In the genomic region with DNA sequence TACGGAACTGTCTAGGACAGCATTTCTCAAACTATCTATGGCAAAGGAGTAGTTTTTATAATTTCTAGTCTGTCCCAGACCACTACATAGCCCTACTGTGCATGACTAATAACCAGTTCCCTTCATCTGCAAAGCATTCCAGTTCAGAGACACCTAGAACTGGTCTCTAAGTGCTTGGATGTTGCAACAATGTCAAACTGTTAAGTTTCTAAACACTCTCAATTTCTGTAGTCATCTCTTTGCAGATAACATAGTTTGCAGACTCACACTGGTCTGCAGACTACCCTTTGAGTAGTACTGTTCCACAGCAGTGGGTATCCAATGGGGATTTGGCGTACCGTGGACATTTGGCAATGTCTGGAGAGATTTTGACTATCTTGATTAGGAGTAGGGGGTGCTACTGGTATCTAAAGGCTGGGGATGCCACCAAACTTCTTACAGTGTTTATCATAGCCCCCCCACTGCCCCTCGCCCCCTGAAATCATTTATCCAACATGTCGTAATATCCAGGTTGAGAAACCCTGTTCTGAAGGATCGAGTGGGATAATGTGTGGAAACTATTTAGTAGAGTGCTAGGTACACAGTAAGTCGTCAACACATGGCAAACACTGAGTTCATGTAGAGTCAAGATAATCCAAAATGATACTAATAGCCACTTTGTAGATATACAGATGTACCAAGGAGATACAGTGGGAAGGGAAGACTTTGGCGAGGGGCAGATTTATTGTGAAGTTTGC, we compare ENCODE assay signal across 12 cellular contexts. TPM values are rescaled to one million over a fixed set of nuclear protein-coding genes. Genes with fewer than 3 reads are reported as not detected.
DNase-seq lines count a peak whose midpoint lies in the region; ATAC-seq and TF ChIP-seq lines count a peak whose summit lies in the region.
"Had no signal": no experiment of that assay in that cellular context is flagged by ENCODE, and none has a peak within 500 bp of the region (broad histone marks: within the 10 kb centered on the region; RNA-seq: fewer than 3 reads in every experiment).

No MANE protein-coding gene starts in this region.

- H3K4me3 ChIP-seq in OCI-LY7 (ENCODE audit: low read depth, low read length, poor library complexity, severe bottlenecking) (peak overlapping the region; percentile 90), endodermal cell (ENCODE audit: low read length) (peak overlapping the region; percentile 93)
- H3K4me3 ChIP-seq: colonic mucosa had no signal

- intact Hi-C loops in activated CD4-positive, alpha-beta T cell treated with anti-CD3 and anti-CD28 coated beads for 36 hours (cut with DNase I, micrococcal nuclease): no loop called here
- intact Hi-C loops in OCI-LY7 (cut with micrococcal nuclease; ENCODE audit: unreplicated experiment): loop anchor here (5.0 kb wide), 1 partner anchor 201 kb away; no protein-coding TSS in a partner anchor

- H3K36me3 Mint-ChIP-seq in activated CD4-positive, alpha-beta T cell treated with anti-CD3 and anti-CD28 coated beads for 36 hours (ENCODE audit: low read depth): peaks cover 9% of the 10 kb centered on the region
- peaks cover 18% of the 10 kb centered on the region for H3K36me3 Mint-ChIP-seq in endodermal cell (ENCODE audit: low read depth)
- H3K36me3 Mint-ChIP-seq in osteocyte (ENCODE audit: unreplicated experiment): peaks cover 9% of the 10 kb centered on the region

- H3K9ac ChIP-seq in endodermal cell (ENCODE audit: extremely low read depth, low read length, poor library complexity, severe bottlenecking): no peak overlapping the region

- no peak for DNase-seq in activated CD4-positive, alpha-beta T cell treated with anti-CD3 and anti-CD28 coated beads for 36 hours
- DNase-seq in activated CD4-positive, alpha-beta T cell treated with anti-CD3 and anti-CD28 coated beads, Interleukin-2, amount 50 U/mL, for 48 hours: no peak
- no peak for DNase-seq in OCI-LY7 (ENCODE audit: low spot score)
- DNase-seq in endodermal cell: no peak
- DNase-seq in osteocyte (ENCODE audit: extremely low spot score, unreplicated experiment): no peak
- DNase-seq in NCI-H2029 (lab: John Stamatoyannopoulos, UW): no peak
- DNase-seq: colonic mucosa, NCI-H1092 treated with DMSO at 0.1 percent for 48 hours, pancreas had no signal

- no peaks in the 10 kb centered on the region for H3K9me2 ChIP-seq in OCI-LY7 (ENCODE audit: insufficient read depth, low read length)

- H3K27me3 ChIP-seq in endodermal cell (ENCODE audit: control insufficient read depth, insufficient read depth, low read length, poor library complexity, severe bottlenecking): no peaks in the 10 kb centered on the region
- H3K27me3 ChIP-seq: colonic mucosa, pancreas, vagina had no signal

- no peaks in the 10 kb centered on the region for H3K27me3 Mint-ChIP-seq in activated CD4-positive, alpha-beta T cell treated with anti-CD3 and anti-CD28 coated beads for 36 hours
- H3K27me3 Mint-ChIP-seq in endodermal cell (ENCODE audit: insufficient read depth) (no peaks in the 10 kb centered on the region), osteocyte (ENCODE audit: unreplicated experiment) (no peaks in the 10 kb centered on the region)

- H3K27ac ChIP-seq in OCI-LY7 (ENCODE audit: low read depth, low read length, poor library complexity, severe bottlenecking) (no peak overlapping the region), endodermal cell (ENCODE audit: low read depth, low read length) (no peak overlapping the region)
- H3K27ac ChIP-seq: colonic mucosa, pancreas, vagina had no signal

- H3K36me3 ChIP-seq in OCI-LY7 (ENCODE audit: insufficient read depth, low read length) (peaks cover 16% of the 10 kb centered on the region), endodermal cell (ENCODE audit: control insufficient read depth, insufficient read depth, low read length) (peaks cover 16% of the 10 kb centered on the region)
- H3K36me3 ChIP-seq: colonic mucosa, pancreas had no signal

- no peak overlapping the region for H2AFZ ChIP-seq in OCI-LY7 (ENCODE audit: low read length)

- peak overlapping the region; percentile 92 for H3K4me2 ChIP-seq in OCI-LY7 (ENCODE audit: low read length)

- CTCF ChIA-PET in activated CD4-positive, alpha-beta T cell treated with anti-CD3 and anti-CD28 coated beads for 36 hours (lab: Charles Lee): interaction anchor here (0.7 to 1.5 kb wide), 3 partner anchors 10 to 35 kb away, joined by 3 to 4 read pairs (median 3); no protein-coding TSS in a partner anchor
- CTCF ChIA-PET in OCI-LY7 (lab: Charles Lee; ENCODE audit: unreplicated experiment): interaction anchor here (0.6 kb wide), 1 partner anchor 447 kb away, joined by 6 read pairs; no protein-coding TSS in a partner anchor

- POLR2A ChIA-PET in activated CD4-positive, alpha-beta T cell treated with anti-CD3 and anti-CD28 coated beads for 36 hours (lab: Charles Lee): no interaction called here
- POLR2A ChIA-PET in OCI-LY7 (lab: Charles Lee): interaction anchor here (1.0 kb wide), 1 partner anchor 174 kb away, joined by 4 read pairs; no protein-coding TSS in a partner anchor

- no peaks in the 10 kb centered on the region for H4K20me1 ChIP-seq in OCI-LY7 (ENCODE audit: insufficient read depth, low read length)

- 93 to 97% methylated on average over 5 to 8 of the region's 8 CpGs for WGBS in endodermal cell (ENCODE audit: insufficient coverage in 1 of 2, insufficient read length in 1 of 2), 2 experiments

- TF ChIP-seq CTCF in OCI-LY7 (conservative IDR thresholded peaks at IDR 0.05; ENCODE audit: low read length) (no peak), endodermal cell (conservative IDR thresholded peaks at IDR 0.05) (no peak), osteocyte (IDR thresholded peaks at IDR 0.05) (no peak)

- BruUV-seq in OCI-LY7 (replicated peaks; lab: Mats Ljungman, UMichigan): TSS peak; percentile 15

- ATAC-seq in activated CD4-positive, alpha-beta T cell treated with anti-CD3 and anti-CD28 coated beads for 36 hours: no peak
- no peak for ATAC-seq in HG03439 (IDR thresholded peaks at IDR 0.05; ENCODE audit: unreplicated experiment)
- no peak for ATAC-seq in HG03457 (IDR thresholded peaks at IDR 0.05; ENCODE audit: unreplicated experiment)
- ATAC-seq: pancreas had no signal

- H3K27ac Mint-ChIP-seq in activated CD4-positive, alpha-beta T cell treated with anti-CD3 and anti-CD28 coated beads for 36 hours: peak overlapping the region; percentile 29
- no peak overlapping the region for H3K27ac Mint-ChIP-seq in endodermal cell
- no peak overlapping the region for H3K27ac Mint-ChIP-seq in osteocyte (ENCODE audit: unreplicated experiment)

- H3K9me3 Mint-ChIP-seq in activated CD4-positive, alpha-beta T cell treated with anti-CD3 and anti-CD28 coated beads for 36 hours (ENCODE audit: low read depth): no peaks in the 10 kb centered on the region
- H3K9me3 Mint-ChIP-seq in endodermal cell: no peaks in the 10 kb centered on the region
- H3K9me3 Mint-ChIP-seq in osteocyte (ENCODE audit: unreplicated experiment): no peaks in the 10 kb centered on the region

- H3K4me1 Mint-ChIP-seq in activated CD4-positive, alpha-beta T cell treated with anti-CD3 and anti-CD28 coated beads for 36 hours: peaks cover 38% of the 10 kb centered on the region
- H3K4me1 Mint-ChIP-seq in endodermal cell (peaks cover 19% of the 10 kb centered on the region), osteocyte (ENCODE audit: unreplicated experiment) (peaks cover 25% of the 10 kb centered on the region)

- H3K79me2 ChIP-seq in OCI-LY7 (ENCODE audit: insufficient read depth, low read depth, low read length): peaks cover 31% of the 10 kb centered on the region; the same call in 1 of the 2 replicates

- H3K4me3 Mint-ChIP-seq in activated CD4-positive, alpha-beta T cell treated with anti-CD3 and anti-CD28 coated beads for 36 hours: peak overlapping the region; percentile 78
- H3K4me3 Mint-ChIP-seq in endodermal cell (peak overlapping the region; percentile 79), osteocyte (ENCODE audit: unreplicated experiment) (peak overlapping the region; percentile 83)

- H3K4me1 ChIP-seq in OCI-LY7 (ENCODE audit: insufficient read depth, low read length, poor library complexity, severe bottlenecking) (peaks cover 59% of the 10 kb centered on the region), endodermal cell (ENCODE audit: control insufficient read depth, insufficient read depth, low read length) (no peaks in the 10 kb centered on the region)
- H3K4me1 ChIP-seq: colonic mucosa had no signal

- H3K9me3 ChIP-seq in OCI-LY7 (ENCODE audit: low read length): no peaks in the 10 kb centered on the region
- no peaks in the 10 kb centered on the region for H3K9me3 ChIP-seq in endodermal cell (ENCODE audit: control insufficient read depth, low read length)
- H3K9me3 ChIP-seq: colonic mucosa, pancreas, vagina had no signal

RNA-seq across cellular contexts. Expression of a gene that starts 1.7 kb away (rescaled TPM):
- 10 to 100 TPM; 10.2 to 10.5 TPM for total RNA-seq in activated CD4-positive, alpha-beta T cell treated with anti-CD3 and anti-CD28 coated beads for 36 hours
- 17.0 and 24.4 TPM in 2 replicates for total RNA-seq in OCI-LY7 (2014; rRNA removed; shearing (Covaris generic))
- total RNA-seq in OCI-LY7 (2022): 24.1 and 36.6 TPM in 2 replicates
- 10 to 100 TPM; 19.6 to 23.5 TPM for total RNA-seq in endodermal cell
- 26.7 TPM for polyA plus RNA-seq in endodermal cell (2013, experiment 1 of 2)
- polyA plus RNA-seq in endodermal cell (2013, experiment 2 of 2): 26.4 TPM
- total RNA-seq in osteocyte: 13.7 and 14.5 TPM in 2 replicates

RNA-seq across cellular contexts. Expression of a gene that starts 47.4 kb away (rescaled TPM):
- 10 to 100 TPM; 38.2 to 39.8 TPM for total RNA-seq in activated CD4-positive, alpha-beta T cell treated with anti-CD3 and anti-CD28 coated beads for 36 hours
- total RNA-seq in OCI-LY7 (2014; rRNA removed; shearing (Covaris generic)): 135 and 140 TPM in 2 replicates
- total RNA-seq in OCI-LY7 (2022) (208 and 216 TPM in 2 replicates), endodermal cell (10 to 100 TPM; 33.2 to 44.6 TPM), osteocyte (42.3 and 43.5 TPM in 2 replicates)
- polyA plus RNA-seq in endodermal cell (2013, experiment 1 of 2): 24.0 TPM
- 23.1 TPM for polyA plus RNA-seq in endodermal cell (2013, experiment 2 of 2)

RNA-seq across cellular contexts. Expression of a gene that starts 50.5 kb away (rescaled TPM):
- 10 to 100 TPM; 50.2 to 58.2 TPM for total RNA-seq in activated CD4-positive, alpha-beta T cell treated with anti-CD3 and anti-CD28 coated beads for 36 hours
- 57.1 and 60.6 TPM in 2 replicates for total RNA-seq in OCI-LY7 (2014; rRNA removed; shearing (Covaris generic))
- 123 and 124 TPM in 2 replicates for total RNA-seq in OCI-LY7 (2022)
- total RNA-seq in endodermal cell: 10 to 100 TPM; 27.0 to 27.9 TPM
- polyA plus RNA-seq in endodermal cell (2013, experiment 1 of 2): 20.5 TPM
- 20.9 TPM for polyA plus RNA-seq in endodermal cell (2013, experiment 2 of 2)
- 49.6 and 52.6 TPM in 2 replicates for total RNA-seq in osteocyte
